In genomic region chr1:53715478-53715877, GRCh38 we compare ENCODE assay signal across 8 cellular contexts.
DNase-seq lines count a peak whose midpoint lies in the region; ATAC-seq lines count a peak whose summit lies in the region.

No MANE protein-coding gene starts in this region.

- ATAC-seq in GM19395 (IDR thresholded peaks at IDR 0.05; ENCODE audit: unreplicated experiment) (no peak), GM19455 (IDR thresholded peaks at IDR 0.05; ENCODE audit: unreplicated experiment) (no peak)

- DNase-seq in D341Med (ENCODE audit: low spot score) (peak; percentile 69), HCEC 1CT (peak; percentile 21), SKM-1 treated with dmso at 0.1 percent for 144 hours (lab: John Stamatoyannopoulos, UW; ENCODE audit: unreplicated experiment) (peak; percentile 41), iPS-NIHi7 (ENCODE audit: extremely low spot score) (peak; percentile 84), NCI-H226 (no peak), NCI-H2227 treated with DMSO at 0.1 percent for 48 hours (lab: John Stamatoyannopoulos, UW) (no peak)

Comparison
In these comparisons a context has a peak if more than half of its experiments do, and no peak if none do; other contexts are left out.
1. DNase-seq: peak in D341Med (single experiment), HCEC 1CT (single experiment), SKM-1 treated with dmso at 0.1 percent for 144 hours (single experiment) and iPS-NIHi7 (single experiment); none in NCI-H226 (single experiment) and NCI-H2227 treated with DMSO at 0.1 percent for 48 hours (single experiment).